ENCODE assay signal across 16 cellular contexts in the genomic region with DNA sequence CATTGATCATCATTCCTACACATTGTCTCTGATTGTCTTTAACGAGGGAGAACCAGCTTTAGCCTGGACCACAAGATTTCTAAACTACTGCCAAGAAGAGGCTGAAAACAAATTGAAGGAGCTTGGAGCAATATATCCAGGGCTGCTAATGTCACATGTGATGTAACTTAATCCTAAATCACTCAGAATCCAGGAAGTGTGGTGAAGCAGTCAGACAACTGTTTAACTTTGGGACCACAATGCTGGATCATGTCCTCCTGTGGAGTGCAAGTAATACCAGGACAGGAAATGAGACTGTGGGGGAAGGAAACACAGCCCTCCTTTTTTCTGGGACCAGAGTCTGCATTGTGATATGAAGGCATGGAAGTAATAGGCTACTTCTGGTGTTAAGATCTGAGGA.
DNase-seq lines count a peak whose midpoint lies in the region; ATAC-seq and TF ChIP-seq lines count a peak whose summit lies in the region.
"Had no signal": no experiment of that assay in that cellular context is flagged by ENCODE, and none has a peak within 500 bp of the region (broad histone marks: within the 10 kb centered on the region; RNA-seq: fewer than 3 reads in every experiment).

No MANE protein-coding gene starts in this region.

- H3K4me3 ChIP-seq in cardiac fibroblast (replicated peaks in 1 of 2; ENCODE audit: low read depth in 2 of 2, low read length in 2 of 2) (no peak overlapping the region), mesodermal cell (ENCODE audit: extremely low read depth, insufficient read depth, low read length, poor library complexity, severe bottlenecking) (no peak overlapping the region), breast epithelium (no peak overlapping the region), Karpas-422 (ENCODE audit: low read length) (no peak overlapping the region)
- H3K4me3 ChIP-seq: left ventricle myocardium inferior, vagina had no signal

- H3K9me3 ChIP-seq in mesodermal cell (ENCODE audit: control insufficient read depth, low read length) (peaks cover 5% of the 10 kb centered on the region), breast epithelium (peaks cover 0 to 13% of the 10 kb centered on the region in 2 donors), Karpas-422 (ENCODE audit: low read length) (peaks cover 4% of the 10 kb centered on the region; the same call in 1 of the 2 replicates)
- H3K9me3 ChIP-seq: BE2C, vagina had no signal

- H3K4me2 ChIP-seq in Karpas-422 (ENCODE audit: low read depth, low read length, poor library complexity, severe bottlenecking), result no peak overlapping the region

- no peaks in the 10 kb centered on the region for H3K9me2 ChIP-seq in Karpas-422 (replicated peaks; ENCODE audit: insufficient read depth, low read length)

- H3K4me1 ChIP-seq in mesodermal cell (ENCODE audit: control insufficient read depth, insufficient read depth, low read length, poor library complexity, severe bottlenecking) (peaks cover 12% of the 10 kb centered on the region), foreskin keratinocyte (no peaks in the 10 kb centered on the region), breast epithelium (no peaks in the 10 kb centered on the region), Karpas-422 (ENCODE audit: low read length) (no peaks in the 10 kb centered on the region)
- H3K4me1 ChIP-seq: BE2C, left ventricle myocardium inferior, vagina had no signal

- H3K27ac ChIP-seq in mesodermal cell (ENCODE audit: low read depth, low read length, severe bottlenecking) (peak overlapping the region; percentile 64), foreskin keratinocyte (no peak overlapping the region), breast epithelium (peak overlapping the region in 1 of 2 donors; percentile 12), Karpas-422 (ENCODE audit: low read length) (no peak overlapping the region)
- H3K27ac ChIP-seq: left ventricle myocardium inferior, vagina had no signal

- H2AFZ ChIP-seq in Karpas-422 (ENCODE audit: low read length), result no peak overlapping the region

- H3K27me3 ChIP-seq in foreskin keratinocyte (no peaks in the 10 kb centered on the region), breast epithelium (no peaks in the 10 kb centered on the region), Karpas-422 (ENCODE audit: low read length) (no peaks in the 10 kb centered on the region)
- H3K27me3 ChIP-seq: BE2C, vagina had no signal

- no peaks in the 10 kb centered on the region for H4K20me1 ChIP-seq in Karpas-422 (ENCODE audit: insufficient read depth, low read depth, low read length)

- ATAC-seq in foreskin keratinocyte, result no peak
- ATAC-seq: activated T-helper 17 cell treated with anti-CD3 and anti-CD28 coated beads, Interleukin-2, amount 50 U/mL, for 72 hours had no signal

- WGBS in mesodermal cell (ENCODE audit: insufficient coverage in 2 of 2), 2 experiments, result 80% methylated on average over 1 of the region's 1 CpG; no CpG with 5 or more reads in 1 of the 2 experiments

- no peaks in the 10 kb centered on the region for H3K79me2 ChIP-seq in Karpas-422 (ENCODE audit: low read length)

- no peak for TF ChIP-seq CTCF in cardiac fibroblast (IDR thresholded peaks at IDR 0.05; ENCODE audit: low read depth, low read length)
- TF ChIP-seq CTCF in foreskin keratinocyte (conservative IDR thresholded peaks at IDR 0.05), result no peak
- no peak for TF ChIP-seq CTCF in breast epithelium (IDR thresholded peaks at IDR 0.05)

- no peak overlapping the region for H3K9ac ChIP-seq in Karpas-422 (ENCODE audit: low read length)

- TF ChIP-seq POLR2A in breast epithelium (IDR thresholded peaks at IDR 0.05), result no peak

- H3K36me3 ChIP-seq in mesodermal cell (ENCODE audit: control insufficient read depth, insufficient read depth, low read length) (no peaks in the 10 kb centered on the region), breast epithelium (no peaks in the 10 kb centered on the region), Karpas-422 (ENCODE audit: insufficient read depth, low read length) (no peaks in the 10 kb centered on the region)
- H3K36me3 ChIP-seq: BE2C, left ventricle myocardium inferior, vagina had no signal

- intact Hi-C loops in breast epithelium (cut with DNase I; ENCODE audit: low total_unique reads), result no loop called here

- DNase-seq in COLO829 (ENCODE audit: low spot score) (peak; percentile 2), NCI-H226 (peak; percentile 2), cardiac fibroblast (ENCODE audit: low read depth in 2 of 2) (peak; percentile 14 to 22), foreskin keratinocyte (no peak), NCI-H2107 treated with DMSO at 0.1 percent for 48 hours (lab: John Stamatoyannopoulos, UW; ENCODE audit: unreplicated experiment) (no peak), breast epithelium (ENCODE audit: low spot score in 2 of 2) (no peak), Karpas-422 (no peak)
- DNase-seq: activated CD4-positive, alpha-beta T cell treated with anti-CD3 and anti-CD28 coated beads for 4 hours; BE2C; left ventricle myocardium inferior; NCI-H1105; NCI-H774; nucleus accumbens had no signal

Comparison
In these comparisons a context has a peak if more than half of its experiments do, and no peak if none do; other contexts are left out.
1. DNase-seq: peak in COLO829 (single experiment), NCI-H226 (single experiment) and cardiac fibroblast (2 of 2); none in foreskin keratinocyte (0 of 2), NCI-H2107 treated with DMSO at 0.1 percent for 48 hours (single experiment), breast epithelium (0 of 2) and Karpas-422 (single experiment).